ENCODE assay signal across 14 cellular contexts in genomic region chr2:223929575-223930001, GRCh38. TPM values are rescaled to one million over a fixed set of nuclear protein-coding genes. Genes with fewer than 3 reads are reported as not detected.
DNase-seq lines count a peak whose midpoint lies in the region; ATAC-seq, FAIRE-seq and TF ChIP-seq lines count a peak whose summit lies in the region.
"Had no signal": no experiment of that assay in that cellular context is flagged by ENCODE, and none has a peak within 500 bp of the region (broad histone marks: within the 10 kb centered on the region; RNA-seq: fewer than 3 reads in every experiment).

No MANE protein-coding gene starts in this region.

- CTCF ChIA-PET in A549 (lab: Yijun Ruan, JAX): interaction anchor here (1.1 to 1.6 kb wide), 3 partner anchors 12 to 69 kb away, joined by 3 to 5 read pairs (median 4); no protein-coding TSS in a partner anchor

- no peak; a peak in 1 of 6 replicates for ATAC-seq in A549
- peak; percentile 57 for ATAC-seq in GM18870 (IDR thresholded peaks at IDR 0.05; ENCODE audit: unreplicated experiment)
- no peak for ATAC-seq in GM19023 (IDR thresholded peaks at IDR 0.05; ENCODE audit: unreplicated experiment)

- no peaks in the 10 kb centered on the region for H3K36me3 ChIP-seq in hepatocyte (replicated peaks; ENCODE audit: insufficient read depth, low read depth)
- H3K36me3 ChIP-seq: brain microvascular endothelial cell had no signal

- no peak for TF ChIP-seq POLR2A in A549 (IDR thresholded peaks at IDR 0.05; ENCODE audit: low read length)

- H3K79me2 ChIP-seq in hepatocyte: peaks cover 87% of the 10 kb centered on the region

- POLR2A ChIA-PET in A549 (lab: Yijun Ruan, JAX): no interaction called here

- H3K9me3 ChIP-seq in A549: peaks cover 13% of the 10 kb centered on the region
- H3K9me3 ChIP-seq in hepatocyte (ENCODE audit: low read depth): no peaks in the 10 kb centered on the region

- no peak for TF ChIP-seq EP300 in A549 (IDR thresholded peaks at IDR 0.05)

- H3K4me3 ChIP-seq in A549 (no peak overlapping the region), hepatocyte (no peak overlapping the region)
- H3K4me3 ChIP-seq: BLaER1 treated with 17β-estradiol and CSF1 and Interleukin-3, amounts not matched to agents 10 nM and 100 nM had no signal

- H2AFZ ChIP-seq in hepatocyte: no peak overlapping the region

- WGBS in A549 (ENCODE audit: missing lambda C conversion rate): 55% methylated on average over 4 of the region's 4 CpGs
- WGBS in hepatocyte (ENCODE audit: low lambda C conversion rate, missing lambda C conversion rate): 37% methylated on average over 4 of the region's 4 CpGs

- DNase-seq in A549 (ENCODE audit: low read depth in 1 of 2, low spot score in 1 of 2) (no peak), T-helper 22 cell (ENCODE audit: low read depth) (peak; percentile 25), hepatocyte (ENCODE audit: low spot score) (no peak), D721Med (ENCODE audit: insufficient read length, low spot score) (no peak), H4 (ENCODE audit: low spot score) (no peak), NCI-H524 treated with DMSO at 0.1 percent for 48 hours (lab: John Stamatoyannopoulos, UW) (no peak)
- DNase-seq: brain microvascular endothelial cell, GOT3, left cardiac atrium, NCI-H1436 treated with DMSO at 0.1 percent for 48 hours, retina had no signal

- peaks cover 43% of the 10 kb centered on the region for H4K20me1 ChIP-seq in hepatocyte (ENCODE audit: insufficient read depth, poor library complexity, severe bottlenecking)

- no peaks in the 10 kb centered on the region for H3K9me2 ChIP-seq in hepatocyte (replicated peaks; ENCODE audit: insufficient read depth)

- TF ChIP-seq RAD21 in A549 (conservative IDR thresholded peaks at IDR 0.05 in 1 of 2, IDR thresholded peaks at IDR 0.05 in 1 of 2): no peak

- H3K27ac ChIP-seq in A549: 0 out of 6 replicates have a peak overlapping the region, but pooled peaks of 1 of the 2 experiments have one; percentile 2
- H3K27ac ChIP-seq in hepatocyte: peak overlapping the region; percentile 57

- H3K4me2 ChIP-seq in A549 (peak overlapping the region; percentile 43; the same call in 1 of the 3 replicates), hepatocyte (peak overlapping the region; percentile 43)

- TF ChIP-seq CTCF in A549 (IDR thresholded peaks at IDR 0.05): no peak
- TF ChIP-seq CTCF in hepatocyte (IDR thresholded peaks at IDR 0.05; ENCODE audit: poor library complexity): no peak
- TF ChIP-seq CTCF in D721Med (IDR thresholded peaks at IDR 0.05; ENCODE audit: insufficient read depth, missing control alignments): no peak

- H3K4me1 ChIP-seq in A549: peaks cover 47% of the 10 kb centered on the region
- peaks cover 14% of the 10 kb centered on the region for H3K4me1 ChIP-seq in hepatocyte (ENCODE audit: insufficient read depth)

- FAIRE-seq in A549 (lab: Jason Lieb, UNC) (no peak), D721Med (lab: Jason Lieb, UNC) (no peak)

- no peaks in the 10 kb centered on the region for H3K27me3 ChIP-seq in hepatocyte
- H3K27me3 ChIP-seq: BLaER1 treated with 17β-estradiol and CSF1 and Interleukin-3, amounts not matched to agents 10 nM and 100 nM; brain microvascular endothelial cell had no signal

TF ChIP-seq in A549, 52 proteins besides CTCF, POLR2A, EP300 and RAD21:
- TF ChIP-seq PHF8 (IDR thresholded peaks at IDR 0.05; ENCODE audit: borderline replicate concordance, low read depth) (no peak), ZC3H11A (IDR thresholded peaks at IDR 0.05) (no peak), ELK1 (IDR thresholded peaks at IDR 0.05; ENCODE audit: low read depth, low read length) (no peak), RARB (CRISPR knock-in tag; IDR thresholded peaks at IDR 0.05) (no peak), RFX5 (IDR thresholded peaks at IDR 0.05) (no peak), ZSCAN20 (CRISPR knock-in tag; IDR thresholded peaks at IDR 0.05) (no peak), NFE2L2 (conservative IDR thresholded peaks at IDR 0.05; ENCODE audit: low read length) (no peak), RCOR1 (IDR thresholded peaks at IDR 0.05; ENCODE audit: low read depth, low read length) (no peak), FOXS1 (CRISPR knock-in tag; IDR thresholded peaks at IDR 0.05) (no peak), MAX (IDR thresholded peaks at IDR 0.05) (no peak), TP53 (CRISPR knock-in tag; IDR thresholded peaks at IDR 0.05) (no peak), JUN (IDR thresholded peaks at IDR 0.05) (no peak), NR3C1 (IDR thresholded peaks at IDR 0.05) (no peak), PBX3 (IDR thresholded peaks at IDR 0.05) (no peak), ZFP36 (IDR thresholded peaks at IDR 0.05; ENCODE audit: borderline replicate concordance, partially characterized antibody) (no peak), HDAC2 (IDR thresholded peaks at IDR 0.05) (no peak), GATA3 (IDR thresholded peaks at IDR 0.05; ENCODE audit: borderline replicate concordance) (no peak), ZNF302 (CRISPR knock-in tag; IDR thresholded peaks at IDR 0.05) (no peak), FOSB (CRISPR knock-in tag; IDR thresholded peaks at IDR 0.05) (no peak), EHMT2 (IDR thresholded peaks at IDR 0.05; ENCODE audit: low read depth) (no peak)

RNA-seq across cellular contexts. Expression of gene WDFY1, which starts 15.5 kb away (rescaled TPM):
- polyA plus RNA-seq in A549 (2011; rRNA removed) (61.5 and 70.8 TPM in 2 replicates), A549 (2017; fragmentation: RNase III; extraction: RNeasy Plus Mini Kit Qiagen cat#74134 plus additional on column Dnase treatment) (36.6 to 38.9 TPM (median 38.7 TPM) in 3 replicates), hepatocyte (40.4 and 45.6 TPM in 2 replicates)
- 26.9 and 40.2 TPM in 2 replicates for polyA plus RNA-seq in A549 (2012; cell fraction: cytosol; rRNA removed)
- 57.9 and 73.6 TPM in 2 replicates for polyA plus RNA-seq in A549 (2012; cell fraction: nucleus; rRNA removed)
- 186 and 190 TPM in 2 replicates for polyA minus RNA-seq in A549 (2011; rRNA and poly(A)+ RNA removed)
- 66.6 and 68.3 TPM in 2 replicates for total RNA-seq in hepatocyte
- total RNA-seq in H4 (2014; rRNA removed; shearing (Covaris generic)): 23.7 and 27.2 TPM in 2 replicates

RNA-seq across cellular contexts. Expression of gene MRPL44, which starts 27.7 kb away (rescaled TPM):
- polyA plus RNA-seq in A549 (2011; rRNA removed) (37.8 and 39.2 TPM in 2 replicates), A549 (2017; fragmentation: RNase III; extraction: RNeasy Plus Mini Kit Qiagen cat#74134 plus additional on column Dnase treatment) (39.0 to 40.7 TPM (median 40.0 TPM) in 3 replicates), hepatocyte (24.7 and 29.0 TPM in 2 replicates)
- 20.5 and 23.7 TPM in 2 replicates for polyA plus RNA-seq in A549 (2012; cell fraction: cytosol; rRNA removed)
- 11.1 and 19.5 TPM in 2 replicates for polyA plus RNA-seq in A549 (2012; cell fraction: nucleus; rRNA removed)
- 8.9 and 10.0 TPM in 2 replicates for polyA minus RNA-seq in A549 (2011; rRNA and poly(A)+ RNA removed)
- 46.5 and 49.5 TPM in 2 replicates for total RNA-seq in hepatocyte
- total RNA-seq in H4 (2014; rRNA removed; shearing (Covaris generic)): 39.9 and 53.0 TPM in 2 replicates
